8 cellular contexts compared by ENCODE assay signal in genomic region chr10:91798736-91799579, GRCh38. TPM values are rescaled to one million over a fixed set of nuclear protein-coding genes. Genes with fewer than 3 reads are reported as not detected.
DNase-seq lines count a peak whose midpoint lies in the region; ATAC-seq and TF ChIP-seq lines count a peak whose summit lies in the region.

No MANE protein-coding gene starts in this region.

- peak; percentile 32 for DNase-seq in DMS114 treated with DMSO at 0.1 percent for 48 hours (lab: John Stamatoyannopoulos, UW; ENCODE audit: unreplicated experiment)
- no peak for DNase-seq in SK-N-SH
- no peak for DNase-seq in SHP77 treated with DMSO at 0.1 percent for 48 hours (lab: John Stamatoyannopoulos, UW)

- peaks cover 5% of the 10 kb centered on the region for H3K27me3 Mint-ChIP-seq in brain

- H3K79me2 ChIP-seq in SK-N-SH (ENCODE audit: insufficient read depth) = peaks cover 55% of the 10 kb centered on the region

- 2% methylated on average over 17 of the region's 40 CpGs for WGBS in SK-N-SH (ENCODE audit: low lambda C conversion rate)

- peak overlapping the region; percentile 93 to 99 (median 99) for H3K27ac Mint-ChIP-seq in brain

- H3K4me3 ChIP-seq in SK-N-SH (ENCODE audit: low read depth in 2 of 2, low read length in 1 of 2) (peak overlapping the region; percentile 81 to 93), iPS-20b (ENCODE audit: low read length) (peak overlapping the region; percentile 99), skeletal muscle tissue (ENCODE audit: low read length in 3 of 3) (peak overlapping the region; percentile 88 to 99 (median 89))

- H2AFZ ChIP-seq in SK-N-SH (ENCODE audit: low read depth) = peak overlapping the region; percentile 98; the same call in 1 of the 2 replicates

- ATAC-seq in GM19455 (IDR thresholded peaks at IDR 0.05; ENCODE audit: unreplicated experiment) = peak; percentile 45
- ATAC-seq in HG03520 (IDR thresholded peaks at IDR 0.05; ENCODE audit: unreplicated experiment) = peak; percentile 37

- H3K27ac ChIP-seq in SK-N-SH (ENCODE audit: low read depth in 2 of 2, low read length in 1 of 2) (peak overlapping the region; percentile 82 to 86), iPS-20b (ENCODE audit: low read length) (peak overlapping the region; percentile 81), skeletal muscle tissue (ENCODE audit: low read depth, low read length) (peak overlapping the region; percentile 99)

- peak overlapping the region; percentile 92 to 99 (median 98) for H3K4me3 Mint-ChIP-seq in brain

- no peak for TF ChIP-seq EP300 in SK-N-SH (IDR thresholded peaks at IDR 0.05; ENCODE audit: borderline replicate concordance in 1 of 2, low read depth in 1 of 2, low read length in 1 of 2)

- peaks cover 8 to 14% of the 10 kb centered on the region in 2 experiments for H3K36me3 ChIP-seq in SK-N-SH (replicated peaks in 1 of 2; ENCODE audit: control insufficient read depth in 1 of 2, insufficient read depth in 2 of 2, low read length in 1 of 2)
- H3K36me3 ChIP-seq in iPS-20b (ENCODE audit: insufficient read depth, low read depth, low read length) = peaks cover 31% of the 10 kb centered on the region
- H3K36me3 ChIP-seq in skeletal muscle tissue (ENCODE audit: control insufficient read depth in 3 of 3, insufficient read depth in 3 of 3, low read length in 3 of 3) = peaks cover 0 to 11% (median 0%) of the 10 kb centered on the region in 3 donors

- H3K27me3 ChIP-seq in SK-N-SH (ENCODE audit: insufficient read depth) = no peaks in the 10 kb centered on the region
- H3K27me3 ChIP-seq in iPS-20b (ENCODE audit: insufficient read depth, low read length) = no peaks in the 10 kb centered on the region
- H3K27me3 ChIP-seq in skeletal muscle tissue (ENCODE audit: control insufficient read depth in 3 of 3, insufficient read depth in 3 of 3, low read length in 3 of 3) = no peaks in the 10 kb centered on the region

- H3K9me3 Mint-ChIP-seq in brain = peaks cover 0 to 4% (median 0%) of the 10 kb centered on the region in 5 experiments

- H3K4me1 ChIP-seq in SK-N-SH (ENCODE audit: control insufficient read depth in 1 of 2, insufficient read depth in 2 of 2, low read depth in 1 of 2, low read length in 1 of 2) = peaks cover 5 to 10% of the 10 kb centered on the region in 2 experiments; a peak in 3 of 4 replicates
- H3K4me1 ChIP-seq in iPS-20b (ENCODE audit: insufficient read depth, low read length) = peaks cover 25% of the 10 kb centered on the region
- peaks cover 16 to 46% (median 34%) of the 10 kb centered on the region in 3 donors for H3K4me1 ChIP-seq in skeletal muscle tissue (ENCODE audit: control insufficient read depth in 3 of 3, insufficient read depth in 3 of 3, low read length in 3 of 3)

- peaks cover 36% of the 10 kb centered on the region for H4K20me1 ChIP-seq in SK-N-SH (ENCODE audit: insufficient read depth)

- no peaks in the 10 kb centered on the region for H3K9me3 ChIP-seq in SK-N-SH
- H3K9me3 ChIP-seq in iPS-20b (ENCODE audit: insufficient read depth, low read depth, low read length) = no peaks in the 10 kb centered on the region
- no peaks in the 10 kb centered on the region for H3K9me3 ChIP-seq in skeletal muscle tissue (ENCODE audit: control insufficient read depth in 3 of 3, low read length in 3 of 3)

- POLR2A ChIA-PET in SK-N-SH (lab: Yijun Ruan, JAX) = interaction anchor here (1.0 to 1.6 kb wide), 4 partner anchors 15 to 125 kb away, joined by 4 to 7 read pairs (median 6); partner anchors contain the start of gene BTAF1

- no peak for TF ChIP-seq RAD21 in SK-N-SH (IDR thresholded peaks at IDR 0.05; ENCODE audit: low read length)

- peaks cover 37% of the 10 kb centered on the region for H3K36me3 Mint-ChIP-seq in brain

- CTCF ChIA-PET in SK-N-SH (lab: Yijun Ruan, JAX) = interaction anchor here (1.4 to 1.7 kb wide), 3 partner anchors 40 to 114 kb away, joined by 3 to 7 read pairs (median 4); partner anchors contain the start of gene FGFBP3

- TF ChIP-seq CTCF in SK-N-SH (IDR thresholded peaks at IDR 0.05) (no peak), brain (conservative IDR thresholded peaks at IDR 0.05) (no peak)

- peak overlapping the region; percentile 72 for H3K4me2 ChIP-seq in SK-N-SH

- peaks cover 71% of the 10 kb centered on the region for H3K4me1 Mint-ChIP-seq in brain

- peaks cover 4% of the 10 kb centered on the region for H3F3A ChIP-seq in SK-N-SH (replicated peaks; ENCODE audit: insufficient read depth)

- H3K9ac ChIP-seq in SK-N-SH (peak overlapping the region; percentile 84), iPS-20b (ENCODE audit: low read depth, low read length) (peak overlapping the region; percentile 98), skeletal muscle tissue (ENCODE audit: low read depth in 1 of 3, low read length in 3 of 3) (peak overlapping the region; percentile 97 to 98 (median 97))

- no peaks in the 10 kb centered on the region for H3K9me2 ChIP-seq in SK-N-SH

TF ChIP-seq in SK-N-SH, 30 proteins besides CTCF, POLR2A, EP300 and RAD21 (continues in another document):
- TF ChIP-seq NRF1 (IDR thresholded peaks at IDR 0.05; ENCODE audit: low read depth, low read length) (no peak; the same call in 1 of the 2 replicates), SIN3A (IDR thresholded peaks at IDR 0.05; ENCODE audit: borderline replicate concordance, low read depth, low read length) (no peak), SMC3 (IDR thresholded peaks at IDR 0.05; ENCODE audit: low read depth, low read length) (no peak), MAX (IDR thresholded peaks at IDR 0.05; ENCODE audit: low read depth) (0 out of 2 replicates have a peak, but pooled peaks have one; percentile 19), ZBTB33 (IDR thresholded peaks at IDR 0.05; ENCODE audit: borderline replicate concordance, low read depth) (no peak), POLR2AphosphoS5 (IDR thresholded peaks at IDR 0.05; ENCODE audit: low read depth, low read length) (no peak), FOXJ3 (CRISPR knock-in tag; IDR thresholded peaks at IDR 0.05) (0 out of 2 replicates have a peak, but pooled peaks have one; percentile 26), NFIC (IDR thresholded peaks at IDR 0.05; ENCODE audit: borderline replicate concordance) (no peak), TEAD4 (IDR thresholded peaks at IDR 0.05; ENCODE audit: borderline replicate concordance, insufficient read depth) (no peak), GABPA (IDR thresholded peaks at IDR 0.05; ENCODE audit: low read depth) (peak; percentile 13; the same call in 1 of the 2 replicates)
- TF ChIP-seq, protein P1, sequence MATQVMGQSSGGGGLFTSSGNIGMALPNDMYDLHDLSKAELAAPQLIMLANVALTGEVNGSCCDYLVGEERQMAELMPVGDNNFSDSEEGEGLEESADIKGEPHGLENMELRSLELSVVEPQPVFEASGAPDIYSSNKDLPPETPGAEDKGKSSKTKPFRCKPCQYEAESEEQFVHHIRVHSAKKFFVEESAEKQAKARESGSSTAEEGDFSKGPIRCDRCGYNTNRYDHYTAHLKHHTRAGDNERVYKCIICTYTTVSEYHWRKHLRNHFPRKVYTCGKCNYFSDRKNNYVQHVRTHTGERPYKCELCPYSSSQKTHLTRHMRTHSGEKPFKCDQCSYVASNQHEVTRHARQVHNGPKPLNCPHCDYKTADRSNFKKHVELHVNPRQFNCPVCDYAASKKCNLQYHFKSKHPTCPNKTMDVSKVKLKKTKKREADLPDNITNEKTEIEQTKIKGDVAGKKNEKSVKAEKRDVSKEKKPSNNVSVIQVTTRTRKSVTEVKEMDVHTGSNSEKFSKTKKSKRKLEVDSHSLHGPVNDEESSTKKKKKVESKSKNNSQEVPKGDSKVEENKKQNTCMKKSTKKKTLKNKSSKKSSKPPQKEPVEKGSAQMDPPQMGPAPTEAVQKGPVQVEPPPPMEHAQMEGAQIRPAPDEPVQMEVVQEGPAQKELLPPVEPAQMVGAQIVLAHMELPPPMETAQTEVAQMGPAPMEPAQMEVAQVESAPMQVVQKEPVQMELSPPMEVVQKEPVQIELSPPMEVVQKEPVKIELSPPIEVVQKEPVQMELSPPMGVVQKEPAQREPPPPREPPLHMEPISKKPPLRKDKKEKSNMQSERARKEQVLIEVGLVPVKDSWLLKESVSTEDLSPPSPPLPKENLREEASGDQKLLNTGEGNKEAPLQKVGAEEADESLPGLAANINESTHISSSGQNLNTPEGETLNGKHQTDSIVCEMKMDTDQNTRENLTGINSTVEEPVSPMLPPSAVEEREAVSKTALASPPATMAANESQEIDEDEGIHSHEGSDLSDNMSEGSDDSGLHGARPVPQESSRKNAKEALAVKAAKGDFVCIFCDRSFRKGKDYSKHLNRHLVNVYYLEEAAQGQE (IDR thresholded peaks at IDR 0.05; ENCODE audit: low read depth, low read length) = no peak
- TF ChIP-seq, protein P2, sequence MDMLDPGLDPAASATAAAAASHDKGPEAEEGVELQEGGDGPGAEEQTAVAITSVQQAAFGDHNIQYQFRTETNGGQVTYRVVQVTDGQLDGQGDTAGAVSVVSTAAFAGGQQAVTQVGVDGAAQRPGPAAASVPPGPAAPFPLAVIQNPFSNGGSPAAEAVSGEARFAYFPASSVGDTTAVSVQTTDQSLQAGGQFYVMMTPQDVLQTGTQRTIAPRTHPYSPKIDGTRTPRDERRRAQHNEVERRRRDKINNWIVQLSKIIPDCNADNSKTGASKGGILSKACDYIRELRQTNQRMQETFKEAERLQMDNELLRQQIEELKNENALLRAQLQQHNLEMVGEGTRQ (IDR thresholded peaks at IDR 0.05; ENCODE audit: borderline replicate concordance, low read depth, low read length) = no peak

RNA-seq across cellular contexts. Expression of gene TNKS2, which starts 0.7 kb away (rescaled TPM):
- polyA plus RNA-seq in SK-N-SH (2012; rRNA removed) = 12.5 and 18.1 TPM in 2 replicates
- polyA plus RNA-seq in SK-N-SH (2012; cell fraction: cytosol; rRNA removed) = 16.3 and 17.7 TPM in 2 replicates
- 10.6 and 21.8 TPM in 2 replicates for polyA plus RNA-seq in SK-N-SH (2012; cell fraction: nucleus; rRNA removed)
- 18.3 TPM for polyA plus RNA-seq in brain (ENCODE audit: insufficient read depth, low read depth, low replicate concordance)
- total RNA-seq in skeletal muscle tissue = 41.2 TPM
